ENCODE assay signal across 1 cellular context in the genomic region with DNA sequence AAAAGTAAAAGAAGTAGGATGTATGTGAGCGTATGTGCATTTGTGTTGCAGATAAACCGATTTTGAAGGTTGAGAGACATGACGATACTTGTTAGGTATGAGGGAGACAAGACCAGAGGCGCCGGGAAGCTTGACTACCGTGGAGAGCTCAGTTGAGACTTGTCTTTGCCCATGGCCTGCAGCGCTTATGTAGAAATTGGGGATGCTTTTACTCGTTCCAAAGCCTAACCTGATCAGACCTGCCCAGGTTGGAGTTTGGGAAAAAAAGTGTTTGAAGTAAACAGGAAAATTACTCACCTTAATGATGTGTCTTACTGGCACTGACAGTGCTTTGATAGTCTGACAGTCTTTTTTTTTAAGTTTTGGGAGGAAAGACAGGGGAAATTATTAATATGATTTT.
TF ChIP-seq lines count a peak whose summit lies in the region.

No MANE protein-coding gene starts in this region.

TF ChIP-seq in GM23338, 12 proteins besides CTCF, POLR2A, EP300 and RAD21 (continued from another document):
- TF ChIP-seq, protein P1, sequence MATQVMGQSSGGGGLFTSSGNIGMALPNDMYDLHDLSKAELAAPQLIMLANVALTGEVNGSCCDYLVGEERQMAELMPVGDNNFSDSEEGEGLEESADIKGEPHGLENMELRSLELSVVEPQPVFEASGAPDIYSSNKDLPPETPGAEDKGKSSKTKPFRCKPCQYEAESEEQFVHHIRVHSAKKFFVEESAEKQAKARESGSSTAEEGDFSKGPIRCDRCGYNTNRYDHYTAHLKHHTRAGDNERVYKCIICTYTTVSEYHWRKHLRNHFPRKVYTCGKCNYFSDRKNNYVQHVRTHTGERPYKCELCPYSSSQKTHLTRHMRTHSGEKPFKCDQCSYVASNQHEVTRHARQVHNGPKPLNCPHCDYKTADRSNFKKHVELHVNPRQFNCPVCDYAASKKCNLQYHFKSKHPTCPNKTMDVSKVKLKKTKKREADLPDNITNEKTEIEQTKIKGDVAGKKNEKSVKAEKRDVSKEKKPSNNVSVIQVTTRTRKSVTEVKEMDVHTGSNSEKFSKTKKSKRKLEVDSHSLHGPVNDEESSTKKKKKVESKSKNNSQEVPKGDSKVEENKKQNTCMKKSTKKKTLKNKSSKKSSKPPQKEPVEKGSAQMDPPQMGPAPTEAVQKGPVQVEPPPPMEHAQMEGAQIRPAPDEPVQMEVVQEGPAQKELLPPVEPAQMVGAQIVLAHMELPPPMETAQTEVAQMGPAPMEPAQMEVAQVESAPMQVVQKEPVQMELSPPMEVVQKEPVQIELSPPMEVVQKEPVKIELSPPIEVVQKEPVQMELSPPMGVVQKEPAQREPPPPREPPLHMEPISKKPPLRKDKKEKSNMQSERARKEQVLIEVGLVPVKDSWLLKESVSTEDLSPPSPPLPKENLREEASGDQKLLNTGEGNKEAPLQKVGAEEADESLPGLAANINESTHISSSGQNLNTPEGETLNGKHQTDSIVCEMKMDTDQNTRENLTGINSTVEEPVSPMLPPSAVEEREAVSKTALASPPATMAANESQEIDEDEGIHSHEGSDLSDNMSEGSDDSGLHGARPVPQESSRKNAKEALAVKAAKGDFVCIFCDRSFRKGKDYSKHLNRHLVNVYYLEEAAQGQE (IDR thresholded peaks at IDR 0.05; ENCODE audit: unreplicated experiment): no peak
- TF ChIP-seq STAT1 (IDR thresholded peaks at IDR 0.05; ENCODE audit: unreplicated experiment): no peak
- TF ChIP-seq, protein P2, sequence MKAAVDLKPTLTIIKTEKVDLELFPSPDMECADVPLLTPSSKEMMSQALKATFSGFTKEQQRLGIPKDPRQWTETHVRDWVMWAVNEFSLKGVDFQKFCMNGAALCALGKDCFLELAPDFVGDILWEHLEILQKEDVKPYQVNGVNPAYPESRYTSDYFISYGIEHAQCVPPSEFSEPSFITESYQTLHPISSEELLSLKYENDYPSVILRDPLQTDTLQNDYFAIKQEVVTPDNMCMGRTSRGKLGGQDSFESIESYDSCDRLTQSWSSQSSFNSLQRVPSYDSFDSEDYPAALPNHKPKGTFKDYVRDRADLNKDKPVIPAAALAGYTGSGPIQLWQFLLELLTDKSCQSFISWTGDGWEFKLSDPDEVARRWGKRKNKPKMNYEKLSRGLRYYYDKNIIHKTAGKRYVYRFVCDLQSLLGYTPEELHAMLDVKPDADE (IDR thresholded peaks at IDR 0.05): no peak
- TF ChIP-seq JUNB (IDR thresholded peaks at IDR 0.05; ENCODE audit: unreplicated experiment): no peak
- TF ChIP-seq, protein P3, sequence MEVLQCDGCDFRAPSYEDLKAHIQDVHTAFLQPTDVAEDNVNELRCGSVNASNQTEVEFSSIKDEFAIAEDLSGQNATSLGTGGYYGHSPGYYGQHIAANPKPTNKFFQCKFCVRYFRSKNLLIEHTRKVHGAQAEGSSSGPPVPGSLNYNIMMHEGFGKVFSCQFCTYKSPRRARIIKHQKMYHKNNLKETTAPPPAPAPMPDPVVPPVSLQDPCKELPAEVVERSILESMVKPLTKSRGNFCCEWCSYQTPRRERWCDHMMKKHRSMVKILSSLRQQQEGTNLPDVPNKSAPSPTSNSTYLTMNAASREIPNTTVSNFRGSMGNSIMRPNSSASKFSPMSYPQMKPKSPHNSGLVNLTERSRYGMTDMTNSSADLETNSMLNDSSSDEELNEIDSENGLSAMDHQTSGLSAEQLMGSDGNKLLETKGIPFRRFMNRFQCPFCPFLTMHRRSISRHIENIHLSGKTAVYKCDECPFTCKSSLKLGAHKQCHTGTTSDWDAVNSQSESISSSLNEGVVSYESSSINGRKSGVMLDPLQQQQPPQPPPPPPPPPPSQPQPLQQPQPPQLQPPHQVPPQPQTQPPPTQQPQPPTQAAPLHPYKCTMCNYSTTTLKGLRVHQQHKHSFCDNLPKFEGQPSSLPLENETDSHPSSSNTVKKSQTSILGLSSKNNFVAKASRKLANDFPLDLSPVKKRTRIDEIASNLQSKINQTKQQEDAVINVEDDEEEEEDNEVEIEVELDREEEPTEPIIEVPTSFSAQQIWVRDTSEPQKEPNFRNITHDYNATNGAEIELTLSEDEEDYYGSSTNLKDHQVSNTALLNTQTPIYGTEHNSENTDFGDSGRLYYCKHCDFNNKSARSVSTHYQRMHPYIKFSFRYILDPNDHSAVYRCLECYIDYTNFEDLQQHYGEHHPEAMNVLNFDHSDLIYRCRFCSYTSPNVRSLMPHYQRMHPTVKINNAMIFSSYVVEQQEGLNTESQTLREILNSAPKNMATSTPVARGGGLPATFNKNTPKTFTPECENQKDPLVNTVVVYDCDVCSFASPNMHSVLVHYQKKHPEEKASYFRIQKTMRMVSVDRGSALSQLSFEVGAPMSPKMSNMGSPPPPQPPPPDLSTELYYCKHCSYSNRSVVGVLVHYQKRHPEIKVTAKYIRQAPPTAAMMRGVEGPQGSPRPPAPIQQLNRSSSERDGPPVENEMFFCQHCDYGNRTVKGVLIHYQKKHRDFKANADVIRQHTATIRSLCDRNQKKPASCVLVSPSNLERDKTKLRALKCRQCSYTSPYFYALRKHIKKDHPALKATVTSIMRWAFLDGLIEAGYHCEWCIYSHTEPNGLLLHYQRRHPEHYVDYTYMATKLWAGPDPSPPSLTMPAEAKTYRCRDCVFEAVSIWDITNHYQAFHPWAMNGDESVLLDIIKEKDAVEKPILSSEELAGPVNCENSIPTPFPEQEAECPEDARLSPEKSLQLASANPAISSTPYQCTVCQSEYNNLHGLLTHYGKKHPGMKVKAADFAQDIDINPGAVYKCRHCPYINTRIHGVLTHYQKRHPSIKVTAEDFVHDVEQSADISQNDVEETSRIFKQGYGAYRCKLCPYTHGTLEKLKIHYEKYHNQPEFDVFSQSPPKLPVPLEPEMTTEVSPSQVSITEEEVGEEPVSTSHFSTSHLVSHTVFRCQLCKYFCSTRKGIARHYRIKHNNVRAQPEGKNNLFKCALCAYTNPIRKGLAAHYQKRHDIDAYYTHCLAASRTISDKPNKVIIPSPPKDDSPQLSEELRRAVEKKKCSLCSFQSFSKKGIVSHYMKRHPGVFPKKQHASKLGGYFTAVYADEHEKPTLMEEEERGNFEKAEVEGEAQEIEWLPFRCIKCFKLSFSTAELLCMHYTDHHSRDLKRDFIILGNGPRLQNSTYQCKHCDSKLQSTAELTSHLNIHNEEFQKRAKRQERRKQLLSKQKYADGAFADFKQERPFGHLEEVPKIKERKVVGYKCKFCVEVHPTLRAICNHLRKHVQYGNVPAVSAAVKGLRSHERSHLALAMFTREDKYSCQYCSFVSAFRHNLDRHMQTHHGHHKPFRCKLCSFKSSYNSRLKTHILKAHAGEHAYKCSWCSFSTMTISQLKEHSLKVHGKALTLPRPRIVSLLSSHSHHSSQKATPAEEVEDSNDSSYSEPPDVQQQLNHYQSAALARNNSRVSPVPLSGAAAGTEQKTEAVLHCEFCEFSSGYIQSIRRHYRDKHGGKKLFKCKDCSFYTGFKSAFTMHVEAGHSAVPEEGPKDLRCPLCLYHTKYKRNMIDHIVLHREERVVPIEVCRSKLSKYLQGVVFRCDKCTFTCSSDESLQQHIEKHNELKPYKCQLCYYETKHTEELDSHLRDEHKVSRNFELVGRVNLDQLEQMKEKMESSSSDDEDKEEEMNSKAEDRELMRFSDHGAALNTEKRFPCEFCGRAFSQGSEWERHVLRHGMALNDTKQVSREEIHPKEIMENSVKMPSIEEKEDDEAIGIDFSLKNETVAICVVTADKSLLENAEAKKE (CRISPR knock-in tag; IDR thresholded peaks at IDR 0.05): no peak
